29 cellular contexts compared by ENCODE assay signal in genomic region chr5:54285573-54286124, GRCh38. TPM values are rescaled to one million over a fixed set of nuclear protein-coding genes. Genes with fewer than 3 reads are reported as not detected.
DNase-seq lines count a peak whose midpoint lies in the region; ATAC-seq and TF ChIP-seq lines count a peak whose summit lies in the region.
"Had no signal": no experiment of that assay in that cellular context is flagged by ENCODE, and none has a peak within 500 bp of the region (broad histone marks: within the 10 kb centered on the region; RNA-seq: fewer than 3 reads in every experiment).

No MANE protein-coding gene starts in this region.

- peak overlapping the region; percentile 60 for H3K4me2 ChIP-seq in trophoblast cell (ENCODE audit: low read length)

- H3K27me3 ChIP-seq in H7 (ENCODE audit: control insufficient read depth, insufficient read depth, low read length) (no peaks in the 10 kb centered on the region), Peyer's patch (no peaks in the 10 kb centered on the region), trophoblast cell (ENCODE audit: insufficient read depth, low read length) (no peaks in the 10 kb centered on the region)
- H3K27me3 ChIP-seq: cardiac muscle cell, neutrophil, tibial nerve had no signal

- TF ChIP-seq CTCF in Peyer's patch (IDR thresholded peaks at IDR 0.05) (no peak), lower leg skin (IDR thresholded peaks at IDR 0.05) (no peak)

- no peak overlapping the region for H2BK5ac ChIP-seq in trophoblast cell (ENCODE audit: low read depth, low read length, poor library complexity)

- H3K4ac ChIP-seq in trophoblast cell (ENCODE audit: low read depth, low read length) = no peak overlapping the region

- no peak overlapping the region for H2AK5ac ChIP-seq in trophoblast cell (ENCODE audit: low read length)

- peak; percentile 16 for DNase-seq in H7
- peak in 2 of 3 donors; percentile 57 to 73 for DNase-seq in Peyer's patch
- DNase-seq in iPS-NIHi7 (ENCODE audit: extremely low spot score) = peak; percentile 37
- no peak for DNase-seq in trophoblast cell
- no peak for DNase-seq in AG08396 (ENCODE audit: low spot score)
- DNase-seq in AML-193 (lab: John Stamatoyannopoulos, UW) = no peak
- DNase-seq in lower leg skin (ENCODE audit: low spot score in 2 of 2) = no peak
- DNase-seq: activated CD4-positive, alpha-beta T cell treated with anti-CD3 and anti-CD28 coated beads, Interleukin-2, amount 50 U/mL, for 48 hours; activated naive CD8-positive, alpha-beta T cell treated with anti-CD3 and anti-CD28 coated beads, Interleukin-2, amount 50 U/mL, for 24 hours; activated T-cell treated with anti-CD3 and anti-CD28 coated beads, Interleukin-2, amount 50 U/mL, for 48 hours; C1 segment of cervical spinal cord; COR-L47; cortex of kidney; effector memory CD4-positive, alpha-beta T cell; KBM-7; kidney glomerular epithelial cell; mesenchymal stem cell; NCI-H1092; NCI-H187; NCI-H524 treated with DMSO at 0.1 percent for 48 hours; stimulated activated CD4-positive, alpha-beta T cell treated with anti-CD3 and anti-CD28 coated beads, Interleukin-4, amount 100 ng/mL, for 24 hours; T-helper 17 cell had no signal

- no peak overlapping the region for H3K14ac ChIP-seq in trophoblast cell (ENCODE audit: low read length)

- H3K27ac ChIP-seq in Peyer's patch (peak overlapping the region in 1 of 4 donors; percentile 3), trophoblast cell (ENCODE audit: low read depth, low read length) (no peak overlapping the region)
- H3K27ac ChIP-seq: cardiac muscle cell, neutrophil, tibial nerve had no signal

- no peak for TF ChIP-seq POLR2A in Peyer's patch (IDR thresholded peaks at IDR 0.05)
- TF ChIP-seq POLR2A in lower leg skin (IDR thresholded peaks at IDR 0.05) = no peak

- H3K23ac ChIP-seq in trophoblast cell (ENCODE audit: low read length) = peak overlapping the region; percentile 51

- intact Hi-C loops in lower leg skin (cut with DNase I; ENCODE audit: low total_unique reads) = no loop called here

- ATAC-seq in HG03025 (IDR thresholded peaks at IDR 0.05; ENCODE audit: low FRiP score, unreplicated experiment) = no peak
- ATAC-seq: activated CD4-positive, CD25-positive, alpha-beta regulatory T cell treated with anti-CD3 and anti-CD28 coated beads, Interleukin-2, amount 50 U/mL, for 24 hours; activated naive CD8-positive, alpha-beta T cell treated with anti-CD3 and anti-CD28 coated beads, Interleukin-2, amount 50 U/mL, for 24 hours; sciatic nerve; SK-N-SH treated with all-trans-retinoic acid at 6 μM for 48 hours; T-helper 17 cell had no signal

- H4K12ac ChIP-seq in trophoblast cell (ENCODE audit: low read depth, low read length) = no peak overlapping the region

- no CpG with 5 or more reads among the region's 10 CpGs for WGBS in trophoblast cell (ENCODE audit: extremely low coverage, insufficient coverage, insufficient read length)
- WGBS in lower leg skin, 2 donors = 27 to 44% methylated on average over 10 of the region's 10 CpGs

- peaks cover 2% of the 10 kb centered on the region for H3K79me2 ChIP-seq in trophoblast cell (ENCODE audit: control insufficient read depth, insufficient read depth, low read length, poor library complexity)

- H4K91ac ChIP-seq in trophoblast cell (ENCODE audit: low read depth, low read length) = no peak overlapping the region

- H2BK120ac ChIP-seq in trophoblast cell (ENCODE audit: insufficient read depth, low read length, poor library complexity) = no peak overlapping the region

- H3K4me1 ChIP-seq in Peyer's patch (peaks cover 0 to 18% (median 0%) of the 10 kb centered on the region in 4 donors), trophoblast cell (ENCODE audit: control insufficient read depth in 1 of 2, insufficient read depth in 2 of 2, low read length in 2 of 2) (peaks cover 0 to 2% of the 10 kb centered on the region in 2 experiments)

- no peak overlapping the region for H3K9ac ChIP-seq in trophoblast cell (ENCODE audit: low read length)

- H3K79me1 ChIP-seq in trophoblast cell (ENCODE audit: low read length) = peaks cover 2% of the 10 kb centered on the region

- H2BK12ac ChIP-seq in trophoblast cell (ENCODE audit: low read length) = no peak overlapping the region

- H3K18ac ChIP-seq in trophoblast cell (ENCODE audit: low read length) = no peak overlapping the region

- H2AFZ ChIP-seq in trophoblast cell (ENCODE audit: insufficient read depth, low read length, poor library complexity) = no peak overlapping the region

- H4K8ac ChIP-seq in trophoblast cell (ENCODE audit: low read depth, low read length) = peak overlapping the region; percentile 22

- no peaks in the 10 kb centered on the region for H3K9me3 ChIP-seq in Peyer's patch
- peaks cover 1% of the 10 kb centered on the region for H3K9me3 ChIP-seq in trophoblast cell (ENCODE audit: insufficient read depth, low read depth, low read length)
- H3K9me3 ChIP-seq: neutrophil had no signal

- H3K36me3 ChIP-seq in H7 (replicated peaks; ENCODE audit: control insufficient read depth, insufficient read depth, low read length) (no peaks in the 10 kb centered on the region), Peyer's patch (no peaks in the 10 kb centered on the region), trophoblast cell (ENCODE audit: control insufficient read depth in 1 of 2, insufficient read depth in 2 of 2, low read length in 2 of 2) (no peaks in the 10 kb centered on the region)
- H3K36me3 ChIP-seq: cardiac muscle cell, neutrophil, tibial nerve had no signal

- H3K4me3 ChIP-seq in H7 (ENCODE audit: insufficient read depth, low read depth, low read length) (no peak overlapping the region), Peyer's patch (no peak overlapping the region), trophoblast cell (ENCODE audit: low read depth, low read length) (no peak overlapping the region), lower leg skin (ENCODE audit: low read depth, poor library complexity, severe bottlenecking) (no peak overlapping the region)
- H3K4me3 ChIP-seq: cardiac muscle cell, tibial nerve had no signal

RNA-seq across cellular contexts. Expression of gene ARL15, which starts 24.7 kb away (rescaled TPM):
- 21.6 and 22.9 TPM in 2 replicates for total RNA-seq in H7 (2014; rRNA removed; shearing (Covaris generic))
- total RNA-seq in Peyer's patch = 10 to 100 TPM; 18.0 to 44.5 (median 38.7) TPM
- polyA plus RNA-seq in trophoblast cell (2013) = 21.9 and 22.3 TPM in 2 replicates
- 10 to 100 TPM; 16.6 to 48.8 (median 32.3) TPM for total RNA-seq in lower leg skin

Comparison
In these comparisons a context has a peak if more than half of its experiments do, and no peak if none do; other contexts are left out.
1. DNase-seq: peak in H7 (single experiment), Peyer's patch (2 of 3) and iPS-NIHi7 (single experiment); none in trophoblast cell (0 of 2), AG08396 (single experiment), AML-193 (0 of 2) and lower leg skin (0 of 2).